12 cellular contexts compared by ENCODE assay signal in genomic region chr14:24123465-24124417, GRCh38. TPM values are rescaled to one million over a fixed set of nuclear protein-coding genes. Genes with fewer than 3 reads are reported as not detected.
DNase-seq lines count a peak whose midpoint lies in the region; ATAC-seq and TF ChIP-seq lines count a peak whose summit lies in the region.
"Had no signal": no experiment of that assay in that cellular context is flagged by ENCODE, and none has a peak within 500 bp of the region (broad histone marks: within the 10 kb centered on the region; RNA-seq: fewer than 3 reads in every experiment).

No MANE protein-coding gene starts in this region.

- DNase-seq in GM23338 (ENCODE audit: low spot score) (no peak), PC-3 (no peak), neural progenitor cell (ENCODE audit: low spot score) (no peak), occipital lobe (lab: John Stamatoyannopoulos, UW) (no peak), NCI-H226 (no peak), DMS53 treated with DMSO at 0.1 percent for 48 hours (lab: John Stamatoyannopoulos, UW; ENCODE audit: unreplicated experiment) (no peak)
- DNase-seq: brain microvascular endothelial cell, DMS 273 treated with DMSO at 0.1 percent for 48 hours, NCI-H1436 treated with DMSO at 0.1 percent for 48 hours, T-cell had no signal

- no peaks in the 10 kb centered on the region; the same call in 1 of the 2 replicates for H4K20me1 ChIP-seq in GM23338 (replicated peaks; ENCODE audit: insufficient read depth)
- H4K20me1 ChIP-seq in PC-3 (ENCODE audit: low read length), result no peaks in the 10 kb centered on the region
- no peaks in the 10 kb centered on the region for H4K20me1 ChIP-seq in neural progenitor cell (ENCODE audit: low read depth)

- H3K27ac Mint-ChIP-seq in GM23338, result no peak overlapping the region
- peak overlapping the region; percentile 29 for H3K27ac Mint-ChIP-seq in neural progenitor cell

- intact Hi-C loops in PC-3 (cut with micrococcal nuclease), result no loop called here

- no peaks in the 10 kb centered on the region for H3K27me3 ChIP-seq in GM23338 (ENCODE audit: insufficient read depth)
- no peaks in the 10 kb centered on the region for H3K27me3 ChIP-seq in PC-3 (ENCODE audit: low read length)
- H3K27me3 ChIP-seq in neural progenitor cell, result no peaks in the 10 kb centered on the region
- H3K27me3 ChIP-seq: brain microvascular endothelial cell had no signal

- no peaks in the 10 kb centered on the region for H3K27me3 Mint-ChIP-seq in GM23338 (ENCODE audit: insufficient read depth, low read depth, poor library complexity)
- no peaks in the 10 kb centered on the region for H3K27me3 Mint-ChIP-seq in neural progenitor cell (ENCODE audit: insufficient read depth, low read depth)
- H3K27me3 Mint-ChIP-seq: T-cell had no signal

- TF ChIP-seq CTCF in GM23338 (conservative IDR thresholded peaks at IDR 0.05; ENCODE audit: low read depth in 2 of 2) (no peak), PC-3 (conservative IDR thresholded peaks at IDR 0.05; ENCODE audit: low read depth, low read length) (no peak), neural progenitor cell (IDR thresholded peaks at IDR 0.05) (no peak)

- H3K9ac ChIP-seq in PC-3 (ENCODE audit: low read length) (no peak overlapping the region), neural progenitor cell (no peak overlapping the region)

- H3K4me1 ChIP-seq in GM23338 (ENCODE audit: insufficient read depth) (no peaks in the 10 kb centered on the region), PC-3 (ENCODE audit: insufficient read depth, low read length) (no peaks in the 10 kb centered on the region), neural progenitor cell (no peaks in the 10 kb centered on the region)

- ATAC-seq in GM18868 (IDR thresholded peaks at IDR 0.05; ENCODE audit: unreplicated experiment), result peak; percentile 85
- peak; percentile 44 for ATAC-seq in GM23338
- ATAC-seq in PC-3, result no peak

- H3K36me3 ChIP-seq in GM23338 (ENCODE audit: insufficient read depth) (peaks cover 13% of the 10 kb centered on the region; the same call in 1 of the 2 replicates), PC-3 (ENCODE audit: low read depth, low read length) (peaks cover 7% of the 10 kb centered on the region), neural progenitor cell (no peaks in the 10 kb centered on the region)

- BruUV-seq in PC-3 (replicated peaks; lab: Mats Ljungman, UMichigan), result TSS peak; percentile 30

- no peak overlapping the region for H3K27ac ChIP-seq in GM23338 (ENCODE audit: low read depth)
- H3K27ac ChIP-seq in PC-3 (ENCODE audit: low read length), result no peak overlapping the region
- H3K27ac ChIP-seq in neural progenitor cell, result no peak overlapping the region
- H3K27ac ChIP-seq: brain microvascular endothelial cell had no signal

- CTCF ChIA-PET in PC-3 (lab: Charles Lee), result no interaction called here

- H3K36me3 Mint-ChIP-seq in GM23338 (ENCODE audit: low read depth), result peaks cover 41% of the 10 kb centered on the region
- peaks cover 9% of the 10 kb centered on the region for H3K36me3 Mint-ChIP-seq in neural progenitor cell

- H2AFZ ChIP-seq in GM23338 (no peak overlapping the region), PC-3 (ENCODE audit: low read length) (no peak overlapping the region), neural progenitor cell (replicated peaks) (no peak overlapping the region)

- H3K4me3 ChIP-seq in GM23338 (no peak overlapping the region), PC-3 (ENCODE audit: low read length) (no peak overlapping the region), neural progenitor cell (no peak overlapping the region)

- POLR2A ChIA-PET in PC-3 (lab: Charles Lee; ENCODE audit: unreplicated experiment), result interaction anchor here (0.5 kb wide), 1 partner anchor 44 kb away, joined by 5 read pairs; no protein-coding TSS in a partner anchor

- H3F3A ChIP-seq in GM23338 (replicated peaks; ENCODE audit: low read depth) (no peaks in the 10 kb centered on the region), PC-3 (ENCODE audit: low read length, unreplicated experiment) (no peaks in the 10 kb centered on the region), neural progenitor cell (ENCODE audit: low read depth) (no peaks in the 10 kb centered on the region)

- H3K9me3 ChIP-seq in PC-3 (ENCODE audit: low read length), result no peaks in the 10 kb centered on the region
- no peaks in the 10 kb centered on the region for H3K9me3 ChIP-seq in neural progenitor cell (ENCODE audit: low read depth)

- H3K4me2 ChIP-seq in GM23338 (no peak overlapping the region), PC-3 (ENCODE audit: low read length) (no peak overlapping the region), neural progenitor cell (no peak overlapping the region)

- H3K9me3 Mint-ChIP-seq in GM23338, result no peaks in the 10 kb centered on the region
- H3K9me3 Mint-ChIP-seq in neural progenitor cell, result no peaks in the 10 kb centered on the region
- H3K9me3 Mint-ChIP-seq: T-cell had no signal

- H3K4me3 Mint-ChIP-seq in GM23338 (no peak overlapping the region), neural progenitor cell (no peak overlapping the region)
- H3K4me3 Mint-ChIP-seq: T-cell had no signal

- no peaks in the 10 kb centered on the region for H3K79me2 ChIP-seq in GM23338 (replicated peaks; ENCODE audit: insufficient read depth)
- no peaks in the 10 kb centered on the region for H3K79me2 ChIP-seq in PC-3 (ENCODE audit: low read length)
- H3K79me2 ChIP-seq in neural progenitor cell (ENCODE audit: low read depth), result no peaks in the 10 kb centered on the region

- H3K9me2 ChIP-seq in GM23338 (ENCODE audit: insufficient read depth) (no peaks in the 10 kb centered on the region), PC-3 (replicated peaks; ENCODE audit: low read length) (no peaks in the 10 kb centered on the region)

- H3K4me1 Mint-ChIP-seq in GM23338, result no peaks in the 10 kb centered on the region
- H3K4me1 Mint-ChIP-seq in neural progenitor cell, result no peaks in the 10 kb centered on the region

TF ChIP-seq in GM23338, 12 proteins besides CTCF, POLR2A, EP300 and RAD21 (continues in another document):
- no peak for TF ChIP-seq ETS1 (IDR thresholded peaks at IDR 0.05)
- TF ChIP-seq, protein P1, sequence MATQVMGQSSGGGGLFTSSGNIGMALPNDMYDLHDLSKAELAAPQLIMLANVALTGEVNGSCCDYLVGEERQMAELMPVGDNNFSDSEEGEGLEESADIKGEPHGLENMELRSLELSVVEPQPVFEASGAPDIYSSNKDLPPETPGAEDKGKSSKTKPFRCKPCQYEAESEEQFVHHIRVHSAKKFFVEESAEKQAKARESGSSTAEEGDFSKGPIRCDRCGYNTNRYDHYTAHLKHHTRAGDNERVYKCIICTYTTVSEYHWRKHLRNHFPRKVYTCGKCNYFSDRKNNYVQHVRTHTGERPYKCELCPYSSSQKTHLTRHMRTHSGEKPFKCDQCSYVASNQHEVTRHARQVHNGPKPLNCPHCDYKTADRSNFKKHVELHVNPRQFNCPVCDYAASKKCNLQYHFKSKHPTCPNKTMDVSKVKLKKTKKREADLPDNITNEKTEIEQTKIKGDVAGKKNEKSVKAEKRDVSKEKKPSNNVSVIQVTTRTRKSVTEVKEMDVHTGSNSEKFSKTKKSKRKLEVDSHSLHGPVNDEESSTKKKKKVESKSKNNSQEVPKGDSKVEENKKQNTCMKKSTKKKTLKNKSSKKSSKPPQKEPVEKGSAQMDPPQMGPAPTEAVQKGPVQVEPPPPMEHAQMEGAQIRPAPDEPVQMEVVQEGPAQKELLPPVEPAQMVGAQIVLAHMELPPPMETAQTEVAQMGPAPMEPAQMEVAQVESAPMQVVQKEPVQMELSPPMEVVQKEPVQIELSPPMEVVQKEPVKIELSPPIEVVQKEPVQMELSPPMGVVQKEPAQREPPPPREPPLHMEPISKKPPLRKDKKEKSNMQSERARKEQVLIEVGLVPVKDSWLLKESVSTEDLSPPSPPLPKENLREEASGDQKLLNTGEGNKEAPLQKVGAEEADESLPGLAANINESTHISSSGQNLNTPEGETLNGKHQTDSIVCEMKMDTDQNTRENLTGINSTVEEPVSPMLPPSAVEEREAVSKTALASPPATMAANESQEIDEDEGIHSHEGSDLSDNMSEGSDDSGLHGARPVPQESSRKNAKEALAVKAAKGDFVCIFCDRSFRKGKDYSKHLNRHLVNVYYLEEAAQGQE (IDR thresholded peaks at IDR 0.05; ENCODE audit: unreplicated experiment), result no peak
- TF ChIP-seq ZNF114 (CRISPR knock-in tag; IDR thresholded peaks at IDR 0.05), result no peak
- no peak for TF ChIP-seq POLR2AphosphoS5 (IDR thresholded peaks at IDR 0.05; ENCODE audit: low read depth)

RNA-seq across cellular contexts. Expression of gene FITM1, which starts 6.7 kb away (rescaled TPM):
- total RNA-seq in GM23338 (2014; rRNA removed; shearing (Covaris generic)), result not detected in 2 replicates
- polyA plus RNA-seq in GM23338 (2016; fragmentation: Nextera tagmentation; extraction: Ambion mirVana), result 0.53 and 0.57 TPM in 2 replicates
- total RNA-seq in PC-3 (2014; rRNA removed), result 0.55 TPM in 1 of 2 replicates, not detected in the other
- 0.77 and 1.2 TPM in 2 replicates for total RNA-seq in neural progenitor cell (ENCODE audit: low replicate concordance)
- total RNA-seq in occipital lobe, result not detected
- total RNA-seq: epithelial cell of proximal tubule had no signal

RNA-seq across cellular contexts. Expression of gene NRL, which starts 9.0 kb away (rescaled TPM):
- 2.2 and 5.2 TPM in 2 replicates for total RNA-seq in GM23338 (2014; rRNA removed; shearing (Covaris generic))
- polyA plus RNA-seq in GM23338 (2016; fragmentation: Nextera tagmentation; extraction: Ambion mirVana), result 1.4 and 1.8 TPM in 2 replicates
- 1.5 and 1.7 TPM in 2 replicates for total RNA-seq in PC-3 (2014; rRNA removed)
- total RNA-seq in neural progenitor cell (ENCODE audit: low replicate concordance), result 0.54 and 1.9 TPM in 2 replicates
- 0.94 TPM for total RNA-seq in occipital lobe

RNA-seq across cellular contexts. Expression of gene DCAF11, which starts 9.2 kb away (rescaled TPM):
- total RNA-seq in GM23338 (2014; rRNA removed; shearing (Covaris generic)), result 78.7 and 93.2 TPM in 2 replicates
- polyA plus RNA-seq in GM23338 (2016; fragmentation: Nextera tagmentation; extraction: Ambion mirVana), result 18.6 and 19.0 TPM in 2 replicates
- total RNA-seq in PC-3 (2014; rRNA removed) (68.2 and 85.8 TPM in 2 replicates), neural progenitor cell (ENCODE audit: low replicate concordance) (66.5 and 83.8 TPM in 2 replicates), occipital lobe (60.0 TPM)

RNA-seq across cellular contexts. Expression of gene PSME1, which starts 12.3 kb away (rescaled TPM):
- 53.9 and 61.1 TPM in 2 replicates for total RNA-seq in GM23338 (2014; rRNA removed; shearing (Covaris generic))
- polyA plus RNA-seq in GM23338 (2016; fragmentation: Nextera tagmentation; extraction: Ambion mirVana), result 215 and 220 TPM in 2 replicates
- total RNA-seq in PC-3 (2014; rRNA removed), result 140 and 163 TPM in 2 replicates
- total RNA-seq in neural progenitor cell (ENCODE audit: low replicate concordance), result 32.7 and 37.5 TPM in 2 replicates
- total RNA-seq in occipital lobe, result 24.5 TPM

RNA-seq across cellular contexts. Expression of gene EMC9, which starts 17.6 kb away (rescaled TPM):
- total RNA-seq in GM23338 (2014; rRNA removed; shearing (Covaris generic)), result 20.1 and 30.0 TPM in 2 replicates
- 64.2 and 64.9 TPM in 2 replicates for polyA plus RNA-seq in GM23338 (2016; fragmentation: Nextera tagmentation; extraction: Ambion mirVana)
- total RNA-seq in PC-3 (2014; rRNA removed) (30.1 and 36.7 TPM in 2 replicates), neural progenitor cell (ENCODE audit: low replicate concordance) (14.0 and 23.8 TPM in 2 replicates), occipital lobe (9.5 TPM)
